10 cellular contexts compared by ENCODE assay signal in genomic region chr2:140808816-140809215, GRCh38.
A peak's percentile ranks its signal among the peaks of the same experiment; 100 is the strongest.
DNase-seq lines count a peak whose midpoint lies in the region; ATAC-seq, FAIRE-seq and TF ChIP-seq lines count a peak whose summit lies in the region.
"Had no signal": no experiment of that assay in that cellular context is flagged by ENCODE, and none has a peak within 500 bp of the region (broad histone marks: within the 10 kb centered on the region; RNA-seq: fewer than 3 reads in every experiment).

No MANE protein-coding gene starts in this region.

- H3K36me3 ChIP-seq in HepG2 (replicated peaks in 1 of 2; ENCODE audit: control insufficient read depth in 1 of 2, insufficient read depth in 2 of 2, low read length in 2 of 2) (no peaks in the 10 kb centered on the region), right lobe of liver (no peaks in the 10 kb centered on the region), OCI-LY7 (ENCODE audit: insufficient read depth, low read length) (no peaks in the 10 kb centered on the region), vagina (no peaks in the 10 kb centered on the region)

- CTCF ChIA-PET in HepG2 (lab: Yijun Ruan, JAX; ENCODE audit: low intra/inter-chr PET ratio, low total read pairs) (no interaction called here), OCI-LY7 (lab: Charles Lee; ENCODE audit: unreplicated experiment) (no interaction called here)

- H2AFZ ChIP-seq in HepG2 (ENCODE audit: low read length) (no peak overlapping the region), OCI-LY7 (ENCODE audit: low read length) (no peak overlapping the region)

- no peak for TF ChIP-seq EP300 in HepG2 (IDR thresholded peaks at IDR 0.05; ENCODE audit: low read depth in 2 of 2, low read length in 2 of 2)
- TF ChIP-seq EP300 in HepG2 (CRISPR knock-in tag; IDR thresholded peaks at IDR 0.05; ENCODE audit: borderline replicate concordance): no peak

- no peaks in the 10 kb centered on the region for H3K27me3 ChIP-seq in HepG2 (ENCODE audit: control insufficient read depth in 1 of 2, insufficient read depth in 2 of 2, low read length in 2 of 2)
- H3K27me3 ChIP-seq in right lobe of liver: no peaks in the 10 kb centered on the region
- H3K27me3 ChIP-seq in vagina: no peaks in the 10 kb centered on the region

- TF ChIP-seq CTCF in HepG2 (CRISPR knock-in tag; IDR thresholded peaks at IDR 0.05) (no peak), right lobe of liver (IDR thresholded peaks at IDR 0.05) (no peak), OCI-LY7 (conservative IDR thresholded peaks at IDR 0.05; ENCODE audit: low read length) (peak; percentile 31; the same call in 1 of the 2 replicates), vagina (IDR thresholded peaks at IDR 0.05) (no peak)

- H3K4me1 ChIP-seq in HepG2 (ENCODE audit: insufficient read depth, low read length) (no peaks in the 10 kb centered on the region), right lobe of liver (no peaks in the 10 kb centered on the region), OCI-LY7 (ENCODE audit: insufficient read depth, low read length, poor library complexity, severe bottlenecking) (no peaks in the 10 kb centered on the region), vagina (no peaks in the 10 kb centered on the region)

- H4K20me1 ChIP-seq in HepG2 (ENCODE audit: insufficient read depth, low read length) (no peaks in the 10 kb centered on the region), OCI-LY7 (ENCODE audit: insufficient read depth, low read length) (no peaks in the 10 kb centered on the region)

- TF ChIP-seq RAD21 in HepG2 (CRISPR knock-in tag; IDR thresholded peaks at IDR 0.05): no peak

- no peaks in the 10 kb centered on the region for H3K9me3 ChIP-seq in HepG2 (ENCODE audit: low read length)
- no peaks in the 10 kb centered on the region for H3K9me3 ChIP-seq in right lobe of liver
- H3K9me3 ChIP-seq in OCI-LY7 (ENCODE audit: low read length): no peaks in the 10 kb centered on the region
- H3K9me3 ChIP-seq in vagina: no peaks in the 10 kb centered on the region

- H3K4me3 ChIP-seq in HepG2 (replicated peaks in 1 of 3; ENCODE audit: insufficient read depth in 1 of 3, low read depth in 2 of 3, low read length in 3 of 3) (no peak overlapping the region), right lobe of liver (no peak overlapping the region), OCI-LY7 (ENCODE audit: low read depth, low read length, poor library complexity, severe bottlenecking) (no peak overlapping the region), vagina (no peak overlapping the region)

- in situ Hi-C loops in HepG2 (cut with HindIII; ENCODE audit: extremely low pct_ligation_motif_present, low pct_unique_long_range_greater_than_20kb): no loop called here

- H3K4me2 ChIP-seq in HepG2 (ENCODE audit: low read depth, low read length) (no peak overlapping the region), OCI-LY7 (ENCODE audit: low read length) (no peak overlapping the region)

- no peaks in the 10 kb centered on the region for H3K79me2 ChIP-seq in HepG2 (ENCODE audit: insufficient read depth, low read length)
- no peaks in the 10 kb centered on the region for H3K79me2 ChIP-seq in OCI-LY7 (ENCODE audit: insufficient read depth, low read depth, low read length)

- TF ChIP-seq POLR2A in HepG2 (IDR thresholded peaks at IDR 0.05; ENCODE audit: insufficient read depth in 1 of 2, low read depth in 2 of 2, low read length in 2 of 2): no peak
- TF ChIP-seq POLR2A in right lobe of liver (IDR thresholded peaks at IDR 0.05): no peak
- TF ChIP-seq POLR2A in vagina (IDR thresholded peaks at IDR 0.05): no peak

- peak; percentile 8 for DNase-seq in HepG2 (ENCODE audit: low spot score)
- DNase-seq in right lobe of liver: no peak
- no peak for DNase-seq in OCI-LY7 (ENCODE audit: low spot score)
- DNase-seq in GF-D8 (lab: John Stamatoyannopoulos, UW): no peak
- DNase-seq in effector CD4-positive, alpha-beta T cell: no peak
- DNase-seq in NCI-H2081 treated with DMSO at 0.1 percent for 48 hours (lab: John Stamatoyannopoulos, UW): no peak
- no peak for DNase-seq in vagina (ENCODE audit: extremely low spot score in 2 of 2)
- DNase-seq: retina had no signal

- ATAC-seq in HepG2: peak; percentile 90
- ATAC-seq in right lobe of liver: no peak
- ATAC-seq in HG03103 (IDR thresholded peaks at IDR 0.05; ENCODE audit: low read depth, unreplicated experiment): peak; percentile 72

- FAIRE-seq in HepG2 (lab: Jason Lieb, UNC): no peak

- POLR2A ChIA-PET in HepG2 (lab: Yijun Ruan, JAX): no interaction called here
- POLR2A ChIA-PET in OCI-LY7 (lab: Charles Lee): interaction anchor here (0.6 to 0.9 kb wide), 2 partner anchors 98 to 100 kb away, joined by 3 read pairs; no protein-coding TSS in a partner anchor

- no peaks in the 10 kb centered on the region for H3K9me2 ChIP-seq in OCI-LY7 (ENCODE audit: insufficient read depth, low read length)

- intact Hi-C loops in HepG2 (cut with micrococcal nuclease; ENCODE audit: unreplicated experiment): no loop called here
- intact Hi-C loops in right lobe of liver (cut with DNase I): no loop called here
- intact Hi-C loops in OCI-LY7 (cut with micrococcal nuclease; ENCODE audit: unreplicated experiment): no loop called here
- intact Hi-C loops in vagina (cut with DNase I): no loop called here

- H3K27ac ChIP-seq in HepG2 (ENCODE audit: extremely low read length, insufficient read depth, low read length): no peak overlapping the region
- no peak overlapping the region for H3K27ac ChIP-seq in right lobe of liver
- no peak overlapping the region for H3K27ac ChIP-seq in OCI-LY7 (ENCODE audit: low read depth, low read length, poor library complexity, severe bottlenecking)
- H3K27ac ChIP-seq in vagina: no peak overlapping the region
- H3K27ac ChIP-seq: epithelial cell of prostate had no signal

- BruUV-seq in HepG2 (replicated peaks; lab: Mats Ljungman, UMichigan) (no TSS peak), OCI-LY7 (replicated peaks; lab: Mats Ljungman, UMichigan) (no TSS peak)

- no peak overlapping the region for H3K9ac ChIP-seq in HepG2 (ENCODE audit: insufficient read depth, low read depth, low read length)

- WGBS in HepG2 (ENCODE audit: low lambda C conversion rate): 0% methylated on average over 1 of the region's 1 CpG
- WGBS in right lobe of liver (ENCODE audit: insufficient coverage, low coverage, low lambda C conversion rate, missing lambda C conversion rate): 54% methylated on average over 1 of the region's 1 CpG

TF ChIP-seq in HepG2, 621 proteins besides CTCF, POLR2A, EP300 and RAD21:
- TF ChIP-seq SMYD3 (CRISPR knock-in tag; IDR thresholded peaks at IDR 0.05) (no peak), PRPF4 (IDR thresholded peaks at IDR 0.05; ENCODE audit: low read depth, low read length, poor library complexity, severe bottlenecking) (no peak), ZNF790 (CRISPR knock-in tag; IDR thresholded peaks at IDR 0.05; ENCODE audit: borderline replicate concordance) (no peak), IKZF4 (CRISPR knock-in tag; IDR thresholded peaks at IDR 0.05; ENCODE audit: borderline replicate concordance, low read depth, not compliant biosample characterization) (no peak), ZSCAN22 (CRISPR knock-in tag; IDR thresholded peaks at IDR 0.05) (no peak), TFAP4 (IDR thresholded peaks at IDR 0.05; ENCODE audit: borderline replicate concordance, low read depth) (no peak), DR1 (CRISPR knock-in tag; IDR thresholded peaks at IDR 0.05) (no peak), NRL (CRISPR knock-in tag; IDR thresholded peaks at IDR 0.05; ENCODE audit: borderline replicate concordance) (no peak)

Comparison
In these comparisons a context has a peak if more than half of its experiments do, and no peak if none do; other contexts are left out.
1. ATAC-seq: peak in HepG2 (single experiment) and HG03103 (single experiment); none in right lobe of liver (0 of 4).